In the genomic region with DNA sequence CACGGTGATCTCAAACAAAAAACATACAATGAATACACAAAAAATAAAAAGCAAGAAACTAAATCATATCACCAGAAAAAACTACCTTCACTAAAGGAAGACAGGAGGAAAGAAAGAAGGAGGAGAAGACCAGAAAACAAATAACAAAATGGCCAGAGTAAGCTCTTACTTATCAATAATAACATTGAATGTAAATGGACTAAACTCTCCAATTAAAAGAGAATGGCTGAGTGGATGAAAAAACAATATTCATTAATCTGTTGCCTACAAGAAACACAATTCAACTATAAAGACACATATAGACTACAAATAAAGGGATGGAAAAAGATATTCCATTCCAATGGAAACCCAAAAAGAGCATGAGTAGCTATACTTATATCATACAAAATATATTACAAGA, we compare ENCODE assay signal across 7 cellular contexts.
"Had no signal": no experiment of that assay in that cellular context is flagged by ENCODE, and none has a peak within 500 bp of the region (broad histone marks: within the 10 kb centered on the region; RNA-seq: fewer than 3 reads in every experiment).

No MANE protein-coding gene starts in this region.

- H3K4me1 Mint-ChIP-seq: IgD-negative memory B cell had no signal

- H3K27ac ChIP-seq: HL-60 had no signal

- ATAC-seq: HepG2 had no signal

- FAIRE-seq: HepG2, HTR-8/SVneo had no signal

- H3K4me3 Mint-ChIP-seq: IgD-negative memory B cell had no signal

- DNase-seq: IMR-90, KBM-7, KG1 had no signal

- H3K27ac Mint-ChIP-seq: IgD-negative memory B cell had no signal

- H3K27me3 Mint-ChIP-seq: IgD-negative memory B cell had no signal
